21 cellular contexts compared by ENCODE assay signal in genomic region chr2:11802782-11803191, GRCh38. TPM values are rescaled to one million over a fixed set of nuclear protein-coding genes. Genes with fewer than 3 reads are reported as not detected.
DNase-seq lines count a peak whose midpoint lies in the region; ATAC-seq and TF ChIP-seq lines count a peak whose summit lies in the region.
"Had no signal": no experiment of that assay in that cellular context is flagged by ENCODE, and none has a peak within 500 bp of the region (broad histone marks: within the 10 kb centered on the region; RNA-seq: fewer than 3 reads in every experiment).

No MANE protein-coding gene starts in this region.

- H3K27me3 Mint-ChIP-seq in glutamatergic neuron (ENCODE audit: unreplicated experiment), result peaks cover 5% of the 10 kb centered on the region
- H3K27me3 Mint-ChIP-seq: brain; CD4-positive, alpha-beta memory T cell; natural killer cell treated with Interleukin-12 subunit alpha and Interleukin-12 subunit beta and Interleukin-15 and Interleukin-18, amount 100 ng/mL, for 72 hours had no signal

- peak overlapping the region; percentile 57 for H3K27ac Mint-ChIP-seq in glutamatergic neuron (ENCODE audit: unreplicated experiment)
- H3K27ac Mint-ChIP-seq: natural killer cell treated with Interleukin-12 subunit alpha and Interleukin-12 subunit beta and Interleukin-15 and Interleukin-18, amount 100 ng/mL, for 72 hours had no signal

- peaks cover 8% of the 10 kb centered on the region for H3K36me3 Mint-ChIP-seq in glutamatergic neuron (ENCODE audit: unreplicated experiment)

- peaks cover 2% of the 10 kb centered on the region for H3K9me3 Mint-ChIP-seq in glutamatergic neuron (ENCODE audit: unreplicated experiment)
- H3K9me3 Mint-ChIP-seq: brain; CD4-positive, alpha-beta memory T cell; natural killer cell treated with Interleukin-12 subunit alpha and Interleukin-12 subunit beta and Interleukin-15 and Interleukin-18, amount 100 ng/mL, for 72 hours had no signal

- H4K20me1 ChIP-seq in Karpas-422 (ENCODE audit: insufficient read depth, low read depth, low read length), result no peaks in the 10 kb centered on the region

- TF ChIP-seq CTCF in brain microvascular endothelial cell (IDR thresholded peaks at IDR 0.05; ENCODE audit: low read depth, low read length, missing control alignments) (no peak), glutamatergic neuron (IDR thresholded peaks at IDR 0.05; ENCODE audit: partially characterized antibody, unreplicated experiment) (no peak)

- H3K4me3 ChIP-seq in brain microvascular endothelial cell (ENCODE audit: low read depth, low read length), result no peak overlapping the region
- no peak overlapping the region for H3K4me3 ChIP-seq in Karpas-422 (ENCODE audit: low read length)
- H3K4me3 ChIP-seq: A549, prostate gland, stomach, uterus had no signal

- in situ Hi-C loops in brain microvascular endothelial cell (cut with HindIII; ENCODE audit: low pct_ligation_motif_present, low sequenced_read_pairs), result no loop called here

- H3K4me1 ChIP-seq in Karpas-422 (ENCODE audit: low read length), result no peaks in the 10 kb centered on the region
- H3K4me1 ChIP-seq: A549, prostate gland, stomach, uterus had no signal

- no peaks in the 10 kb centered on the region for H3K9me3 ChIP-seq in Karpas-422 (ENCODE audit: low read length)
- H3K9me3 ChIP-seq: A549, prostate gland, stomach, uterus had no signal

- H3K27me3 ChIP-seq in brain microvascular endothelial cell (replicated peaks) (no peaks in the 10 kb centered on the region), Karpas-422 (ENCODE audit: low read length) (no peaks in the 10 kb centered on the region)
- H3K27me3 ChIP-seq: stomach, uterus had no signal

- H3K4me3 Mint-ChIP-seq in glutamatergic neuron (ENCODE audit: unreplicated experiment), result no peak overlapping the region
- H3K4me3 Mint-ChIP-seq: brain; CD4-positive, alpha-beta memory T cell; natural killer cell treated with Interleukin-12 subunit alpha and Interleukin-12 subunit beta and Interleukin-15 and Interleukin-18, amount 100 ng/mL, for 72 hours had no signal

- H3K36me3 ChIP-seq in brain microvascular endothelial cell (replicated peaks), result peaks cover 35% of the 10 kb centered on the region
- H3K36me3 ChIP-seq in Karpas-422 (ENCODE audit: insufficient read depth, low read length), result no peaks in the 10 kb centered on the region
- H3K36me3 ChIP-seq: uterus had no signal

- H3K9ac ChIP-seq in Karpas-422 (ENCODE audit: low read length), result no peak overlapping the region

- no peak for ATAC-seq in HG02588 (IDR thresholded peaks at IDR 0.05; ENCODE audit: unreplicated experiment)
- ATAC-seq: A549; natural killer cell treated with Interleukin-12 subunit alpha and Interleukin-12 subunit beta and Interleukin-15 and Interleukin-18, amount 100 ng/mL, for 72 hours had no signal

- peak; percentile 25 for DNase-seq in activated effector memory CD4-positive, alpha-beta T cell treated with anti-CD3 and anti-CD28 coated beads, Interleukin-2, amount 50 U/mL, for 16 hours
- DNase-seq in activated effector memory CD4-positive, alpha-beta T cell treated with Interleukin-2 at 50 U/mL for 16 hours, result no peak
- peak; percentile 29 for DNase-seq in brain microvascular endothelial cell
- peak; percentile 67 for DNase-seq in glutamatergic neuron
- DNase-seq in superior temporal gyrus (ENCODE audit: extremely low spot score), result peak; percentile 27
- DNase-seq in Karpas-422, result no peak
- no peak for DNase-seq in NCI-H345 treated with DMSO at 0.1 percent for 48 hours (lab: John Stamatoyannopoulos, UW; ENCODE audit: unreplicated experiment)
- DNase-seq: activated naive CD4-positive, alpha-beta T cell; CD4-positive, alpha-beta memory T cell; foreskin melanocyte; KG1; NCI-H1105 treated with DMSO at 0.1 percent for 48 hours; stomach; WERI-Rb-1 had no signal

- H3K79me2 ChIP-seq in Karpas-422 (ENCODE audit: low read length), result no peaks in the 10 kb centered on the region

- H3K4me2 ChIP-seq in Karpas-422 (ENCODE audit: low read depth, low read length, poor library complexity, severe bottlenecking), result no peak overlapping the region
- H3K4me2 ChIP-seq: A549 had no signal

- H3K9me2 ChIP-seq in Karpas-422 (replicated peaks; ENCODE audit: insufficient read depth, low read length), result no peaks in the 10 kb centered on the region

- H3K27ac ChIP-seq in brain microvascular endothelial cell, result no peak overlapping the region
- H3K27ac ChIP-seq in Karpas-422 (ENCODE audit: low read length), result no peak overlapping the region
- H3K27ac ChIP-seq: A549, prostate gland, RWPE1, stomach, uterus, WERI-Rb-1 had no signal

- no peak overlapping the region for H2AFZ ChIP-seq in Karpas-422 (ENCODE audit: low read length)

- peaks cover 15% of the 10 kb centered on the region for H3K4me1 Mint-ChIP-seq in glutamatergic neuron (ENCODE audit: low read depth, unreplicated experiment)

RNA-seq across cellular contexts. Expression of gene LPIN1, which starts 56.4 kb away (rescaled TPM):
- total RNA-seq in glutamatergic neuron (ENCODE audit: unreplicated experiment), result 142 TPM
- total RNA-seq in Karpas-422 (2014; rRNA removed; shearing (Covaris generic); ENCODE audit: low replicate concordance), result 4.9 and 10.8 TPM in 2 replicates

Comparison
In these comparisons a context has a peak if more than half of its experiments do, and no peak if none do; other contexts are left out.
1. DNase-seq: peak in activated effector memory CD4-positive, alpha-beta T cell treated with anti-CD3 and anti-CD28 coated beads, Interleukin-2, amount 50 U/mL, for 16 hours (single experiment), brain microvascular endothelial cell (single experiment), glutamatergic neuron (single experiment) and superior temporal gyrus (single experiment); none in activated effector memory CD4-positive, alpha-beta T cell treated with Interleukin-2 at 50 U/mL for 16 hours (single experiment), Karpas-422 (single experiment) and NCI-H345 treated with DMSO at 0.1 percent for 48 hours (single experiment).
2. RNA of gene LPIN1, which starts 56.4 kb away (total RNA-seq): 142 TPM in glutamatergic neuron (single experiment); 4.9 to 10.8 TPM in Karpas-422; every median in the first group is over 10 times any median in the second.